1 cellular context compared by ENCODE assay signal in the genomic region with DNA sequence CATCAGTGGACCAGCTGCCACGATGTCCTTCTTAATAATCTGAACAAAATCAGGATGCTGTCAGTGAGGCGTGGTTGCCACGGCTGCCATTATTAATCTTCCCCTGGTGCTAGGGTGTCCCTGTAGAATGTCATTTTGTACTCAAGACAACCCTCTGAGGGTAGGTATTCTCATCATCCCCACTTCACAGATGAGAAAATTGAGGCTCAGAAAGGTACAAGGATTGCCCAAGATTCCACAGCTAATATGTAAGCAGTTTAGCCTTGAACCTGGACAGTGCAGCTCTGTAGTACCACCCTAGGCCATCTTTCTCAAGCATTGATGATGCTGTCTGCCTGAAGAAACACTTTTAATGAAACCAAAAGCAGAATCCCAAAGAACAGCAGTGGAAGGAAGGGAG.
A peak's percentile ranks its signal among the peaks of the same experiment; 100 is the strongest.
TF ChIP-seq lines count a peak whose summit lies in the region.

No MANE protein-coding gene starts in this region.

TF ChIP-seq in K562, 482 proteins besides CTCF, POLR2A, EP300 and RAD21:
- TF ChIP-seq KDM1A (IDR thresholded peaks at IDR 0.05) = 0 out of 4 replicates have a peak, but pooled peaks of 1 of the 2 experiments have one; percentile 16
- TF ChIP-seq PBX2 (CRISPR knock-in tag; IDR thresholded peaks at IDR 0.05; ENCODE audit: low read depth) = no peak
- no peak for TF ChIP-seq PBX2 (tag; conservative IDR thresholded peaks at IDR 0.05; ENCODE audit: low read depth)
- TF ChIP-seq ZNF133 (CRISPR knock-in tag; IDR thresholded peaks at IDR 0.05) = no peak
- no peak for TF ChIP-seq ZNF445 (CRISPR knock-in tag; IDR thresholded peaks at IDR 0.05; ENCODE audit: low read depth)
- no peak for TF ChIP-seq RBM39 (optimal IDR thresholded peaks at IDR 0.05; ENCODE audit: low read depth, low read length)
- no peak for TF ChIP-seq ZBTB12 (CRISPR knock-in tag; IDR thresholded peaks at IDR 0.05)
- TF ChIP-seq ADNP (tag; IDR thresholded peaks at IDR 0.05) = 0 out of 2 replicates have a peak, but pooled peaks have one; percentile 46
- TF ChIP-seq ZNF431 (CRISPR knock-in tag; IDR thresholded peaks at IDR 0.05) = no peak
- peak; percentile 80 for TF ChIP-seq RBM25 (IDR thresholded peaks at IDR 0.05; ENCODE audit: low read depth, low read length, severe bottlenecking)
